ENCODE assay signal across 15 cellular contexts in the genomic region with DNA sequence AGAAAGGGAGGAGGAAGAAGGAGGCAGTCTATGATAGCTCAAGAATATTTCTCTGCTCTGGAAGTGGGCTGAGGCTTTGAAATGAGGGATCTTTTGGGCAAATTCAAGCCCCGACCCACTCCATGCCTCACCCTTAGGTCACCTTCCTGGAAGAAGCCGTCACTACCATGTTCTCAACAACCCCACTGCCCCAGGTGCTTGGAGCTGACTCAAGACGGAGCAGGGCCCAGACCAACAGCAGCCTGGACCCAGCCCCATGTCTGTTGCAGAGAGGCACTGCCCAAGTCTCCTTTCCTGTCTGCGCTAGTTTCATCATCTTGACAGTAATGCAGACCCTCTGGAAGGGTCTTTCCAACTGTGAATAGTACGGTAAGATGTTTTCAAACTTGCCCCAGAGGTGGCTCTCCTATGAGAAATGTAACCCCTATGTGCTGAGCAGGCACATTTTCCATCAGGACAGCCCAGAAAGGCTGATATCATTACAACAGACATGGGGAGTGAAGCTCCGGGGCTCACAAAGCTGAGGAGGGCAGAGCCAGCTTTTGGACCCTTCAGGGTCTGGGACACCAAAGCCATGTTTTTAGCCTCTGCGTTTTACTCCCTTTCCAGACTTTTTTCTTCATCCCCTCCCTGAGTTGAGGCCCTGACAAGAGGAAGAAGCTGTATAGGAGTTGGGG.
"Had no signal": no experiment of that assay in that cellular context is flagged by ENCODE, and none has a peak within 500 bp of the region (broad histone marks: within the 10 kb centered on the region; RNA-seq: fewer than 3 reads in every experiment).

No MANE protein-coding gene starts in this region.

- H3K27ac ChIP-seq: cardiac muscle cell, foreskin keratinocyte had no signal

- H3K4me3 ChIP-seq: cardiac muscle cell, lung had no signal

- H3K36me3 ChIP-seq: cardiac muscle cell had no signal

- ATAC-seq: activated CD8-positive, alpha-beta memory T cell treated with anti-CD3 and anti-CD28 coated beads, Interleukin-2, amount 10 ng/mL, durations not matched to agents 7 days and 5 days; activated T-helper 17 cell treated with anti-CD3 and anti-CD28 coated beads, Interleukin-2, amount 50 U/mL, for 72 hours; left colon; WTC11 had no signal

- DNase-seq: activated CD4-positive, alpha-beta memory T cell treated with anti-CD3 and anti-CD28 coated beads for 36 hours; activated CD4-positive, alpha-beta T cell treated with anti-CD3 and anti-CD28 coated beads for 4 hours; activated CD8-positive, alpha-beta memory T cell treated with anti-CD3 and anti-CD28 coated beads, Interleukin-2, amount 10 ng/mL, durations not matched to agents 7 days and 5 days; activated naive CD4-positive, alpha-beta T cell; activated naive CD8-positive, alpha-beta T cell treated with anti-CD3 and anti-CD28 coated beads for 36 hours; amygdala; foreskin keratinocyte; glutamatergic neuron; hypothalamus; left colon; retina had no signal

- H3K27me3 ChIP-seq: cardiac muscle cell, foreskin keratinocyte had no signal

- H3K4me1 ChIP-seq: foreskin keratinocyte had no signal
